ENCODE assay signal across 24 cellular contexts in the genomic region with DNA sequence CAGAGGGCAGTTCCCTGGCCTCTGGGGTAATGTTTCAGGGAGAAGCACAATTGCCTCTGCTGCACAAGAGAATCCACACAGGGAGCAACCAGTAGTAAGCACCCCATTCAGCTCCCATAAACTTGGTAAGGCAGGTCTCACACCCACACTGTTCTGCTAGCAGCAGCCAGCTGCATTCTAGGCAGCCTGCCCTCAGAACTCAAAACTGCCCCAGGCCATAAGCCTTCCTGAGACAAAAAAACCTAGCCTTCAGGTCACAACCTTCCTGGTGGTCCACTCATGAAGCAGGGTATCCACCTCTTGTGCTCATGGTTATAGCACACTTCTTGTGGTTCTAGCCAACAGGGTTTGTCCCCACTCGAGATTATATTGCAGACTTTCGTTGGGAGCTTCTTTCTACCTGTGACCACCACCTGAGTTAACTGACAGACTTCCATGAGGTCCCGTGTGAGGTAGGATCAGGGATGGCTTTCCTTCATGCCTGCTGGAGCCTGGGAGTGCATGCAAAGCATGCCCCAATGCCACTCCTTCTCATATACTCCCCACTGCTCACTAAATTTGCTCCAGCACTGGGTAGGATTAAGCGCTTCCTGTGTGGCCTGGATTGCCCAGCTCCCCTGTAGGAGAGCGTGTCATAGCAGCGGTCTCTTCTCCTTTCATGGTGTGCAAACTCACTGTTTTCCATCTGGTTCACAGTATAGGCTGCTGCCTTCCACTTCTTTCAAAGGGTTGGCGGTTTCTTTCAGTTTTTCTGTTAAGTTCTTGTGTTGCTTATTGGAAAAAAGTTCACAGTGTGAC. TPM values are rescaled to one million over a fixed set of nuclear protein-coding genes. Genes with fewer than 3 reads are reported as not detected.
"Had no signal": no experiment of that assay in that cellular context is flagged by ENCODE, and none has a peak within 500 bp of the region (broad histone marks: within the 10 kb centered on the region; RNA-seq: fewer than 3 reads in every experiment).

No MANE protein-coding gene starts in this region.

- H3K4me3 Mint-ChIP-seq: activated CD4-positive, alpha-beta memory T cell treated with anti-CD3 and anti-CD28 coated beads, Interleukin-2, amount 10 ng/mL, durations not matched to agents 7 days and 5 days; activated CD4-positive, alpha-beta T cell treated with anti-CD3 and anti-CD28 coated beads for 36 hours; activated naive CD4-positive, alpha-beta T cell treated with anti-CD3 and anti-CD28 coated beads, Interleukin-2, amount 10 ng/mL, durations not matched to agents 7 days and 5 days; activated naive CD8-positive, alpha-beta T cell treated with anti-CD3 and anti-CD28 coated beads for 36 hours; activated T-helper 17 cell treated with anti-CD3 and anti-CD28 coated beads, Interleukin-2, amount 50 U/mL, for 72 hours; T-helper 17 cell had no signal

- H3K27me3 Mint-ChIP-seq: activated naive CD4-positive, alpha-beta T cell treated with anti-CD3 and anti-CD28 coated beads, Interleukin-2, amount 10 ng/mL, durations not matched to agents 7 days and 5 days; T-helper 17 cell had no signal

- H3K4me1 Mint-ChIP-seq: activated CD4-positive, alpha-beta memory T cell treated with anti-CD3 and anti-CD28 coated beads, Interleukin-2, amount 10 ng/mL, durations not matched to agents 7 days and 5 days; activated CD4-positive, alpha-beta T cell treated with anti-CD3 and anti-CD28 coated beads for 36 hours; activated naive CD4-positive, alpha-beta T cell treated with anti-CD3 and anti-CD28 coated beads, Interleukin-2, amount 10 ng/mL, durations not matched to agents 7 days and 5 days; activated naive CD8-positive, alpha-beta T cell treated with anti-CD3 and anti-CD28 coated beads for 36 hours; activated T-helper 17 cell treated with anti-CD3 and anti-CD28 coated beads, Interleukin-2, amount 50 U/mL, for 72 hours; T-helper 17 cell had no signal

- H3K27ac Mint-ChIP-seq: activated CD4-positive, alpha-beta memory T cell treated with anti-CD3 and anti-CD28 coated beads, Interleukin-2, amount 10 ng/mL, durations not matched to agents 7 days and 5 days; activated CD4-positive, alpha-beta T cell treated with anti-CD3 and anti-CD28 coated beads for 36 hours; activated naive CD4-positive, alpha-beta T cell treated with anti-CD3 and anti-CD28 coated beads, Interleukin-2, amount 10 ng/mL, durations not matched to agents 7 days and 5 days; activated naive CD8-positive, alpha-beta T cell treated with anti-CD3 and anti-CD28 coated beads for 36 hours; activated T-helper 17 cell treated with anti-CD3 and anti-CD28 coated beads, Interleukin-2, amount 50 U/mL, for 72 hours; T-helper 17 cell had no signal

- ATAC-seq: activated CD4-positive, alpha-beta T cell treated with anti-CD3 and anti-CD28 coated beads for 36 hours; activated T-helper 17 cell treated with anti-CD3 and anti-CD28 coated beads, Interleukin-2, amount 50 U/mL, for 72 hours; Panc1; SK-N-SH treated with all-trans-retinoic acid at 6 μM for 48 hours; T-helper 17 cell had no signal

- H3K36me3 Mint-ChIP-seq: activated naive CD4-positive, alpha-beta T cell treated with anti-CD3 and anti-CD28 coated beads, Interleukin-2, amount 10 ng/mL, durations not matched to agents 7 days and 5 days; activated naive CD8-positive, alpha-beta T cell treated with anti-CD3 and anti-CD28 coated beads for 36 hours had no signal

- DNase-seq: activated CD4-positive, alpha-beta memory T cell treated with anti-CD3 and anti-CD28 coated beads, Interleukin-2, amount 10 ng/mL, durations not matched to agents 7 days and 5 days; activated CD4-positive, alpha-beta T cell treated with anti-CD3 and anti-CD28 coated beads for 36 hours; activated CD4-positive, alpha-beta T cell treated with anti-CD3 and anti-CD28 coated beads, Interleukin-2, amount 50 U/mL, for 1 hour; activated gamma-delta T cell; activated naive CD4-positive, alpha-beta T cell treated with anti-CD3 and anti-CD28 coated beads, Interleukin-2, amount 10 ng/mL, durations not matched to agents 7 days and 5 days; activated naive CD8-positive, alpha-beta T cell treated with anti-CD3 and anti-CD28 coated beads for 36 hours; activated T-cell treated with anti-CD3 and anti-CD28 coated beads for 4 hours; activated T-cell treated with anti-CD3 and anti-CD28 coated beads, Interleukin-2, amount 50 U/mL, for 48 hours; brain microvascular endothelial cell; Kasumi-1; NCI-H1092; NCI-H1417 treated with DMSO at 0.1 percent for 48 hours; NCI-H1694; NCI-H2029; NCI-H510A treated with DMSO at 0.1 percent for 48 hours; NCI-H69; NK-92 treated with Interleukin-12 subunit alpha and Interleukin-12 subunit beta, amount 100 ng/mL, for 24 hours; OCI-M1; RPMI8226; T-helper 17 cell; T-helper 9 cell had no signal

RNA-seq across cellular contexts. Expression of a gene that starts 33.9 kb away (rescaled TPM):
- total RNA-seq: activated CD4-positive, alpha-beta memory T cell treated with anti-CD3 and anti-CD28 coated beads, Interleukin-2, amount 10 ng/mL, durations not matched to agents 7 days and 5 days; activated CD4-positive, alpha-beta T cell treated with anti-CD3 and anti-CD28 coated beads for 36 hours; T-helper 17 cell had no signal
